12 cellular contexts compared by ENCODE assay signal in the genomic region with DNA sequence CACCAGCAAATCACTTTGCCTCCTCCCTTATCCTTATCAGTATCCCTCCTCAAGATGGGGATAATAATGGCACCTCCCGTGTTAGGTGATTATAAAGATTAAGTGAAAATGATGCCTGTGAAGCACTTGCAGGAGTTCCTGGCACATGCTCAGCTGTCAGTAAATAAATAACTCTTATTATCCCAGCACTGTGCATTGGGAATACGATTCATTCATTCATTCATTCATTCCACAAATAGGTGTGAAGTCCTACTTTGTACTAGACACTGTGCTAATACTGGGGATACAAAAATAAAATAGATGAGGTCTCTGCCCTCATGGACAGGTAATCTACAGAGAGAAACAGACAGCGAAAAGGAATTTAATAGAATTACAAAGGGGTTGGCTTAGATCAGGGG. TPM values are rescaled to one million over a fixed set of nuclear protein-coding genes. Genes with fewer than 3 reads are reported as not detected.
DNase-seq lines count a peak whose midpoint lies in the region; ATAC-seq, FAIRE-seq and TF ChIP-seq lines count a peak whose summit lies in the region.
"Had no signal": no experiment of that assay in that cellular context is flagged by ENCODE, and none has a peak within 500 bp of the region (broad histone marks: within the 10 kb centered on the region; RNA-seq: fewer than 3 reads in every experiment).

No MANE protein-coding gene starts in this region.

- intact Hi-C loops in MCF 10A (cut with micrococcal nuclease) = no loop called here
- intact Hi-C loops in breast epithelium (cut with DNase I; ENCODE audit: low total_unique reads) = no loop called here
- intact Hi-C loops in activated CD8-positive, alpha-beta T cell treated with anti-CD3 and anti-CD28 coated beads for 36 hours (cut with micrococcal nuclease) = no loop called here

- POLR2A ChIA-PET in MCF 10A (lab: Yijun Ruan, JAX) = interaction anchor here (0.6 to 2.9 kb wide), 6 partner anchors 8 to 131 kb away, joined by 3 to 14 read pairs (median 6); a partner anchor contains a TSS
- POLR2A ChIA-PET in activated CD8-positive, alpha-beta T cell treated with anti-CD3 and anti-CD28 coated beads for 36 hours (lab: Charles Lee) = interaction anchor here (1.0 to 5.3 kb wide), 5 partner anchors 13 to 131 kb away, joined by 3 to 69 read pairs (median 6); a partner anchor contains a TSS

- no peak overlapping the region for H3K27ac ChIP-seq in breast epithelium

- no peak for TF ChIP-seq POLR2A in breast epithelium (IDR thresholded peaks at IDR 0.05)

- no peaks in the 10 kb centered on the region for H3K27me3 ChIP-seq in breast epithelium

- no peaks in the 10 kb centered on the region for H3K36me3 ChIP-seq in breast epithelium

- no peaks in the 10 kb centered on the region for H3K4me1 ChIP-seq in breast epithelium

- no TSS peak for BruUV-seq in MCF 10A (replicated peaks; lab: Mats Ljungman, UMichigan)

- peak overlapping the region; percentile 59 for H3K27ac Mint-ChIP-seq in MCF 10A (ENCODE audit: low read depth, unreplicated experiment)
- peak overlapping the region; percentile 65 for H3K27ac Mint-ChIP-seq in activated CD8-positive, alpha-beta T cell treated with anti-CD3 and anti-CD28 coated beads for 36 hours

- CTCF ChIA-PET in MCF 10A (lab: Yijun Ruan, JAX) = interaction anchor here (0.6 to 2.0 kb wide), 8 partner anchors 13 to 435 kb away, joined by 3 to 10 read pairs (median 4); no protein-coding TSS in a partner anchor
- CTCF ChIA-PET in activated CD8-positive, alpha-beta T cell treated with anti-CD3 and anti-CD28 coated beads for 36 hours (lab: Charles Lee) = interaction anchor here (1.6 to 4.8 kb wide), 4 partner anchors 13 to 254 kb away, joined by 6 to 69 read pairs (median 6); a partner anchor contains a TSS

- ATAC-seq in activated CD8-positive, alpha-beta T cell treated with anti-CD3 and anti-CD28 coated beads for 36 hours = no peak

- H3K36me3 Mint-ChIP-seq in MCF 10A (ENCODE audit: insufficient read depth, unreplicated experiment) = no peaks in the 10 kb centered on the region
- H3K36me3 Mint-ChIP-seq in activated CD8-positive, alpha-beta T cell treated with anti-CD3 and anti-CD28 coated beads for 36 hours (ENCODE audit: low read depth) = no peaks in the 10 kb centered on the region

- H3K9me3 ChIP-seq in breast epithelium = no peaks in the 10 kb centered on the region
- H3K9me3 ChIP-seq in iPS-18c (ENCODE audit: control insufficient read depth, insufficient read depth, low read length) = no peaks in the 10 kb centered on the region

- FAIRE-seq in RCC 7860 (lab: Jason Lieb, UNC) = no peak
- FAIRE-seq: GM12892 had no signal

- DNase-seq in MCF 10A (ENCODE audit: unreplicated experiment) (no peak), breast epithelium (ENCODE audit: low spot score in 2 of 2) (no peak), NAMALWA (ENCODE audit: low spot score) (no peak), RCC 7860 (ENCODE audit: low spot score) (no peak), OCI-M1 (lab: John Stamatoyannopoulos, UW) (no peak), NCI-H226 (no peak)
- no peak for DNase-seq in activated CD8-positive, alpha-beta T cell treated with anti-CD3 and anti-CD28 coated beads for 36 hours
- DNase-seq: Kasumi-1, NCI-H526, SW 1271 had no signal

- H3K4me1 Mint-ChIP-seq in MCF 10A (ENCODE audit: insufficient read depth, unreplicated experiment) = peaks cover 22% of the 10 kb centered on the region
- peaks cover 33% of the 10 kb centered on the region for H3K4me1 Mint-ChIP-seq in activated CD8-positive, alpha-beta T cell treated with anti-CD3 and anti-CD28 coated beads for 36 hours (ENCODE audit: low read depth)

- TF ChIP-seq CTCF in MCF 10A (IDR thresholded peaks at IDR 0.05; ENCODE audit: unreplicated experiment) (no peak), breast epithelium (IDR thresholded peaks at IDR 0.05) (no peak)
- TF ChIP-seq CTCF in activated CD8-positive, alpha-beta T cell treated with anti-CD3 and anti-CD28 coated beads for 36 hours (IDR thresholded peaks at IDR 0.05) = no peak

- H3K27me3 Mint-ChIP-seq in MCF 10A (ENCODE audit: insufficient read depth, unreplicated experiment) = no peaks in the 10 kb centered on the region
- H3K27me3 Mint-ChIP-seq in activated CD8-positive, alpha-beta T cell treated with anti-CD3 and anti-CD28 coated beads for 36 hours = no peaks in the 10 kb centered on the region

- peak overlapping the region; percentile 88 for H3K4me3 Mint-ChIP-seq in MCF 10A (ENCODE audit: unreplicated experiment)
- H3K4me3 Mint-ChIP-seq in activated CD8-positive, alpha-beta T cell treated with anti-CD3 and anti-CD28 coated beads for 36 hours = peak overlapping the region; percentile 91

- no peaks in the 10 kb centered on the region for H3K9me3 Mint-ChIP-seq in MCF 10A (ENCODE audit: unreplicated experiment)
- no peaks in the 10 kb centered on the region for H3K9me3 Mint-ChIP-seq in activated CD8-positive, alpha-beta T cell treated with anti-CD3 and anti-CD28 coated beads for 36 hours

- H3K4me3 ChIP-seq in breast epithelium (peak overlapping the region in 1 of 3 donors; percentile 85), iPS-18c (ENCODE audit: insufficient read depth, low read depth, low read length) (peak overlapping the region; percentile 90)

RNA-seq across cellular contexts. Expression of a gene that starts 2.0 kb away (rescaled TPM):
- total RNA-seq in MCF 10A (2022) = 9.6 and 14.0 TPM in 2 replicates
- 10 to 100 TPM; 13.6 to 27.5 (median 24.4) TPM for total RNA-seq in breast epithelium
- 10 to 100 TPM; 24.4 to 25.3 TPM for total RNA-seq in activated CD8-positive, alpha-beta T cell treated with anti-CD3 and anti-CD28 coated beads for 36 hours

RNA-seq across cellular contexts. Expression of a gene that starts 25.1 kb away (rescaled TPM):
- total RNA-seq in MCF 10A (2022) (57.2 and 71.5 TPM in 2 replicates), breast epithelium (10 to 100 TPM; 46.0 to 64.9 (median 49.1) TPM)
- 10 to 100 TPM; 54.6 to 55.8 TPM for total RNA-seq in activated CD8-positive, alpha-beta T cell treated with anti-CD3 and anti-CD28 coated beads for 36 hours

RNA-seq across cellular contexts. Expression of a gene that starts 25.1 kb away (rescaled TPM):
- total RNA-seq in MCF 10A (2022) (6.0 and 6.7 TPM in 2 replicates), breast epithelium (1 to 10 TPM in 1 of 3 donors, under 1 TPM in 2; 0.29 to 2.0 (median 0.64) TPM)
- 10 to 100 TPM; 48.0 to 48.6 TPM for total RNA-seq in activated CD8-positive, alpha-beta T cell treated with anti-CD3 and anti-CD28 coated beads for 36 hours

RNA-seq across cellular contexts. Expression of a gene that starts 49.4 kb away (rescaled TPM):
- total RNA-seq in MCF 10A (2022) (306 and 344 TPM in 2 replicates), breast epithelium (10 to 100 TPM; 42.1 to 72.8 (median 54.0) TPM)
- total RNA-seq in activated CD8-positive, alpha-beta T cell treated with anti-CD3 and anti-CD28 coated beads for 36 hours = 10 to 100 TPM; 70.6 to 71.0 TPM
